ENCODE assay signal across 21 cellular contexts in the genomic region with DNA sequence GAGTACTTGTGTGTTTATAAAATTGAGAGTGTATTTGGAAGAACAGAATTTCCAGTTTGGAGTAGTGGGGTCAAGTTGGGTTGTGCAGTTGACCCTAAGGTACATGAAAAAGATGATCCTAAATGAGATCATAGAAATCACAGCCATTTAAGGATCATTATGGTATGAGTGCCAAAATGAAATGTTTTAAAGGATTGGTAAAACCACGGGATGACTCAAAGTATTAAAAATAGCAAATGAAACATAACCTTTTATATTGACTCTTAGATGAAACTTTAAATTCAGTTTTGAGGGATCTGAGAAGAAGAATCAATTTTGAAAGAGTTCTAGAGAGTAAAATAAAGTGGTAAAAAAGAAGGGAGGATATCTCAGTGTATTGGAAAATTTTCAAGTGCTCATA.
DNase-seq lines count a peak whose midpoint lies in the region; ATAC-seq, FAIRE-seq and TF ChIP-seq lines count a peak whose summit lies in the region.
"Had no signal": no experiment of that assay in that cellular context is flagged by ENCODE, and none has a peak within 500 bp of the region (broad histone marks: within the 10 kb centered on the region; RNA-seq: fewer than 3 reads in every experiment).

No MANE protein-coding gene starts in this region.

- H3K27me3 ChIP-seq in GM23248 (replicated peaks; ENCODE audit: insufficient read depth) (no peaks in the 10 kb centered on the region), fibroblast of lung (ENCODE audit: control insufficient read depth, insufficient read depth, low read length) (no peaks in the 10 kb centered on the region), lower lobe of right lung (ENCODE audit: low read depth) (no peaks in the 10 kb centered on the region)
- H3K27me3 ChIP-seq: BLaER1 had no signal

- no peaks in the 10 kb centered on the region for H3K36me3 ChIP-seq in GM23248 (ENCODE audit: low read depth)
- H3K36me3 ChIP-seq in fibroblast of lung (ENCODE audit: control insufficient read depth, insufficient read depth, low read length): no peaks in the 10 kb centered on the region
- H3K36me3 ChIP-seq in lower lobe of right lung: no peaks in the 10 kb centered on the region
- H3K36me3 ChIP-seq: BLaER1 had no signal

- H3F3A ChIP-seq in GM23248 (ENCODE audit: insufficient read depth): no peaks in the 10 kb centered on the region

- ATAC-seq in lower lobe of right lung: no peak
- ATAC-seq: A549; CD8-positive, alpha-beta T cell; GM23338; HCT116 had no signal

- no peak overlapping the region for H3K9ac ChIP-seq in GM23248
- H3K9ac ChIP-seq in fibroblast of lung (ENCODE audit: insufficient read depth, low read length): no peak overlapping the region
- H3K9ac ChIP-seq: BLaER1 had no signal

- TF ChIP-seq CTCF in astrocyte of the cerebellum (IDR thresholded peaks at IDR 0.05; ENCODE audit: low read depth, low read length, missing control alignments) (no peak), fibroblast of lung (conservative IDR thresholded peaks at IDR 0.05 in 1 of 2, IDR thresholded peaks at IDR 0.05 in 1 of 2; ENCODE audit: low read depth in 1 of 2, low read length in 2 of 2) (no peak), lower lobe of right lung (IDR thresholded peaks at IDR 0.05) (no peak)

- FAIRE-seq in GM19239 (lab: Jason Lieb, UNC): no peak
- FAIRE-seq: A549, G401.6, GM12892 had no signal

- no peaks in the 10 kb centered on the region for H3K9me3 ChIP-seq in GM23248 (ENCODE audit: low read depth)
- H3K9me3 ChIP-seq in fibroblast of lung (ENCODE audit: control insufficient read depth, insufficient read depth, low read depth, low read length): no peaks in the 10 kb centered on the region
- no peaks in the 10 kb centered on the region for H3K9me3 ChIP-seq in lower lobe of right lung
- H3K9me3 ChIP-seq: A549, BLaER1, Caco-2 had no signal

- H3K79me2 ChIP-seq in GM23248 (ENCODE audit: insufficient read depth) (no peaks in the 10 kb centered on the region), fibroblast of lung (ENCODE audit: control insufficient read depth, insufficient read depth, low read length) (no peaks in the 10 kb centered on the region)

- WGBS in GM23248 (ENCODE audit: low coverage in 1 of 2, low lambda C conversion rate in 2 of 2, missing lambda C conversion rate in 2 of 2), 2 experiments: 0% methylated on average over 1 of the region's 1 CpG

- no peaks in the 10 kb centered on the region for H3K9me2 ChIP-seq in GM23248 (ENCODE audit: insufficient read depth)

- H4K20me1 ChIP-seq in GM23248 (ENCODE audit: insufficient read depth) (no peaks in the 10 kb centered on the region), fibroblast of lung (ENCODE audit: control insufficient read depth, extremely low read depth, insufficient read depth, low read length) (no peaks in the 10 kb centered on the region)
- H4K20me1 ChIP-seq: BLaER1 had no signal

- H2AFZ ChIP-seq in GM23248 (no peak overlapping the region), fibroblast of lung (ENCODE audit: low read length) (no peak overlapping the region)
- H2AFZ ChIP-seq: GM23338 had no signal

- H3K4me1 ChIP-seq in GM23248 (ENCODE audit: insufficient read depth): no peaks in the 10 kb centered on the region
- no peaks in the 10 kb centered on the region for H3K4me1 ChIP-seq in fibroblast of lung (ENCODE audit: control insufficient read depth, extremely low read depth, insufficient read depth, low read length)
- H3K4me1 ChIP-seq in lower lobe of right lung: no peaks in the 10 kb centered on the region
- H3K4me1 ChIP-seq: A549, BLaER1, Caco-2 had no signal

- H3K4me3 ChIP-seq in GM23248 (no peak overlapping the region), astrocyte of the cerebellum (ENCODE audit: low read depth, low read length) (no peak overlapping the region), fibroblast of lung (replicated peaks in 1 of 4; ENCODE audit: control extremely low read depth in 1 of 4, insufficient read depth in 1 of 4, low read depth in 3 of 4, low read length in 4 of 4) (no peak overlapping the region), lower lobe of right lung (no peak overlapping the region)
- H3K4me3 ChIP-seq: A549, BLaER1, GM23338 had no signal

- peak; percentile 0 for DNase-seq in GM23248
- DNase-seq in astrocyte of the cerebellum (ENCODE audit: low read depth): peak; percentile 8
- peak; percentile 52 to 63 for DNase-seq in fibroblast of lung (ENCODE audit: low read depth in 2 of 2)
- DNase-seq in NCI-H2029 (lab: John Stamatoyannopoulos, UW): no peak
- DNase-seq in AG08396 (ENCODE audit: low spot score): no peak
- no peak for DNase-seq in lower lobe of right lung
- no peak for DNase-seq in GM19239 (ENCODE audit: insufficient read length, low spot score)
- DNase-seq: 8988T; Caco-2; CD4-positive, CD25-positive, alpha-beta regulatory T cell; CD8-positive, alpha-beta T cell; DMS153; DND-41; H9 had no signal

- intact Hi-C loops in lower lobe of right lung (cut with DNase I): no loop called here

- H3K27ac ChIP-seq in GM23248 (no peak overlapping the region), fibroblast of lung (ENCODE audit: insufficient read depth, low read length) (no peak overlapping the region), lower lobe of right lung (no peak overlapping the region)
- H3K27ac ChIP-seq: A549, BLaER1, C4-2B had no signal

- in situ Hi-C loops in GM23248 (cut with MboI): no loop called here
- in situ Hi-C loops in astrocyte of the cerebellum (cut with HindIII; ENCODE audit: low sequenced_read_pairs): no loop called here

- H3K4me2 ChIP-seq in GM23248 (ENCODE audit: unreplicated experiment) (no peak overlapping the region), fibroblast of lung (ENCODE audit: extremely low read depth, insufficient read depth, low read length) (no peak overlapping the region)
- H3K4me2 ChIP-seq: A549, BLaER1, GM23338 had no signal

Comparison
In these comparisons a context has a peak if more than half of its experiments do, and no peak if none do; other contexts are left out.
1. DNase-seq: peak in GM23248 (single experiment), astrocyte of the cerebellum (single experiment) and fibroblast of lung (2 of 2); none in NCI-H2029 (single experiment), AG08396 (single experiment), lower lobe of right lung (single experiment) and GM19239 (single experiment).